Comparison of ENCODE assay signal across 8 cellular contexts in the genomic region with DNA sequence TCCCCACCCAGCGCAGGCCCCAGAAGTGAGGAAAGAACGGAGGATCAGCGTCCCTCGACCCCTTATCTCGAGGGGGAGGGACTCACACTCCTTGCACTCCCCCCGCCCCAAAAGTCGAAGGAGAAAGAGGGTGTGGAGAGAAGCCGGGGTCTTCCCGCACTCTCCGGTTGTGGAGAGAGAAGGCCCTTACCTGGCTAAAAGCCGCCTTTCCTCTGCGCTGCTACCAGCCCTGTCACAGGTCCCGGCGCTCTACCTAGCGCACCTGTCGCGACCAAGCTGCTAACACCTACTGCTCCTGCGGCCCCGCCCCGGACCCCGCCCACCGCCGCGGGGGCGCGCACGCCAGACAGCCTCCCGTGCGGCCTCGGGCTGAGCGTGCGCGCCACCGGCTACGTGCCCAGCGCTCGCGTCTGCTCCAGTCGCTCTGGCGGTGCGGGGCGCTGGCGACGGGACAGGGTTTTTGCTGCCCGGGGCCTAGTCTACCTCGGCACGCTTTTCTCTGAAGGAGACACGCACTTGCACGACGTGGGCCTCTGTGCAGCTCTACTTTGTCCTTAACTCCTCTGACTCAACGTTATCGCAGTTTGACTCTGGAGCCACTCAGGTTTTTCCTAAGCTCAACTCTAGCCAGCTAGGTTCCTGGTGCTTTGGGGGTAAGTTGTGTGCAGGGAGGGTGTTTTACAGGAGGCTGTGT. TPM values are rescaled to one million over a fixed set of nuclear protein-coding genes. Genes with fewer than 3 reads are reported as not detected.
A peak's percentile ranks its signal among the peaks of the same experiment; 100 is the strongest.
DNase-seq lines count a peak whose midpoint lies in the region; ATAC-seq and TF ChIP-seq lines count a peak whose summit lies in the region.

A gene (minus strand): TSS at position 291 of the 694 bp plus-strand sequence. CDS start 34,769 bp downstream, outside the sequence.

- ATAC-seq in HG02678 (IDR thresholded peaks at IDR 0.05; ENCODE audit: unreplicated experiment), result peak; percentile 94
- peak; percentile 98 for ATAC-seq in activated naive CD8-positive, alpha-beta T cell treated with anti-CD3 and anti-CD28 coated beads, Interleukin-2, amount 50 U/mL, for 24 hours

- H3K4me3 Mint-ChIP-seq in activated naive CD8-positive, alpha-beta T cell treated with anti-CD3 and anti-CD28 coated beads, Interleukin-2, amount 50 U/mL, for 24 hours, result peak within 1 kb of the TSS; percentile 92

- H3K9ac ChIP-seq in trophoblast cell (ENCODE audit: low read length), result peak within 1 kb of the TSS; percentile 28

- H3K14ac ChIP-seq in trophoblast cell (ENCODE audit: low read length), result peak within 1 kb of the TSS; percentile 64

- H3K4me1 ChIP-seq in cardiac muscle cell (ENCODE audit: low read depth), result no peaks in the 10 kb centered on the region
- peaks cover 4 to 6% of the 10 kb centered on the region in 2 experiments for H3K4me1 ChIP-seq in trophoblast cell (ENCODE audit: control insufficient read depth in 1 of 2, insufficient read depth in 2 of 2, low read length in 2 of 2)
- peaks cover 0 to 28% (median 5%) of the 10 kb centered on the region in 4 donors for H3K4me1 ChIP-seq in tibial nerve

- peak within 1 kb of the TSS; percentile 39 for H2BK120ac ChIP-seq in trophoblast cell (ENCODE audit: insufficient read depth, low read length, poor library complexity)

- H3K9me3 Mint-ChIP-seq in activated naive CD8-positive, alpha-beta T cell treated with anti-CD3 and anti-CD28 coated beads, Interleukin-2, amount 50 U/mL, for 24 hours, result no peaks in the 10 kb centered on the region

- DNase-seq in NCI-H1417 (lab: John Stamatoyannopoulos, UW) (peak; percentile 95 to 97 (median 95)), SW480 (ENCODE audit: low spot score) (peak; percentile 93), cardiac muscle cell (ENCODE audit: low read depth in 1 of 2, low spot score in 1 of 2) (peak; percentile 89 to 93), trophoblast cell (peak; percentile 95 to 96), tibial nerve (ENCODE audit: low spot score in 2 of 2) (peak; percentile 77 to 79)
- DNase-seq in activated naive CD8-positive, alpha-beta T cell treated with anti-CD3 and anti-CD28 coated beads, Interleukin-2, amount 50 U/mL, for 24 hours, result peak; percentile 94

- peak within 1 kb of the TSS; percentile 25 for H3K4ac ChIP-seq in trophoblast cell (ENCODE audit: low read depth, low read length)

- peak within 1 kb of the TSS; percentile 93 for H3K4me2 ChIP-seq in trophoblast cell (ENCODE audit: low read length)

- peaks cover 2% of the 10 kb centered on the region for H3K27me3 Mint-ChIP-seq in activated naive CD8-positive, alpha-beta T cell treated with anti-CD3 and anti-CD28 coated beads, Interleukin-2, amount 50 U/mL, for 24 hours

- H3K79me1 ChIP-seq in trophoblast cell (ENCODE audit: low read length), result peaks cover 5% of the 10 kb centered on the region

- peak within 1 kb of the TSS; percentile 27 for H2BK12ac ChIP-seq in trophoblast cell (ENCODE audit: low read length)

- peak within 1 kb of the TSS; percentile 87 for H4K8ac ChIP-seq in trophoblast cell (ENCODE audit: low read depth, low read length)

- TF ChIP-seq POLR2A in GM10847 (IDR thresholded peaks at IDR 0.05; ENCODE audit: extremely low read depth, insufficient read length) (peak; percentile 95), tibial nerve (IDR thresholded peaks at IDR 0.05) (peak; percentile 31 to 52)

- peaks cover 16% of the 10 kb centered on the region for H3K27me3 ChIP-seq in cardiac muscle cell
- no peaks in the 10 kb centered on the region for H3K27me3 ChIP-seq in trophoblast cell (ENCODE audit: insufficient read depth, low read length)
- no peaks in the 10 kb centered on the region for H3K27me3 ChIP-seq in tibial nerve

- H3K4me1 Mint-ChIP-seq in activated naive CD8-positive, alpha-beta T cell treated with anti-CD3 and anti-CD28 coated beads, Interleukin-2, amount 50 U/mL, for 24 hours, result peaks cover 24% of the 10 kb centered on the region

- peak within 1 kb of the TSS; percentile 67 for H2AK5ac ChIP-seq in trophoblast cell (ENCODE audit: low read length)

- TF ChIP-seq CTCF in cardiac muscle cell (IDR thresholded peaks at IDR 0.05; ENCODE audit: low read depth, low read length) (no peak), tibial nerve (IDR thresholded peaks at IDR 0.05) (peak in 4 of 5 experiments; percentile 39 to 91 (median 66))

- peaks cover 2% of the 10 kb centered on the region for H3K79me2 ChIP-seq in trophoblast cell (ENCODE audit: control insufficient read depth, insufficient read depth, low read length, poor library complexity)

- no peaks in the 10 kb centered on the region for H3K36me3 ChIP-seq in cardiac muscle cell
- H3K36me3 ChIP-seq in trophoblast cell (ENCODE audit: control insufficient read depth in 1 of 2, insufficient read depth in 2 of 2, low read length in 2 of 2), result no peaks in the 10 kb centered on the region
- H3K36me3 ChIP-seq in tibial nerve, result no peaks in the 10 kb centered on the region

- H2AFZ ChIP-seq in trophoblast cell (ENCODE audit: insufficient read depth, low read length, poor library complexity), result peak within 1 kb of the TSS; percentile 69

- no CpG with 5 or more reads among the region's 52 CpGs for WGBS in trophoblast cell (ENCODE audit: extremely low coverage, insufficient coverage, insufficient read length)
- 0 to 1% methylated on average over 29 to 46 of the region's 52 CpGs for WGBS in tibial nerve, 2 donors

- no peak within 1 kb of the TSS for H3K23ac ChIP-seq in trophoblast cell (ENCODE audit: low read length)

- peak within 1 kb of the TSS; percentile 43 for H4K12ac ChIP-seq in trophoblast cell (ENCODE audit: low read depth, low read length)

- H4K91ac ChIP-seq in trophoblast cell (ENCODE audit: low read depth, low read length), result peak within 1 kb of the TSS; percentile 74

- H3K36me3 Mint-ChIP-seq in activated naive CD8-positive, alpha-beta T cell treated with anti-CD3 and anti-CD28 coated beads, Interleukin-2, amount 50 U/mL, for 24 hours (ENCODE audit: low read depth), result no peaks in the 10 kb centered on the region

- TF ChIP-seq EP300 in tibial nerve (IDR thresholded peaks at IDR 0.05), result peak in 1 of 2 donors; percentile 75

- H3K4me3 ChIP-seq in cardiac muscle cell (peak within 1 kb of the TSS; percentile 73), trophoblast cell (ENCODE audit: low read depth, low read length) (peak within 1 kb of the TSS; percentile 82), tibial nerve (peak within 1 kb of the TSS; percentile 69 to 88 (median 80))

- H2BK5ac ChIP-seq in trophoblast cell (ENCODE audit: low read depth, low read length, poor library complexity), result peak within 1 kb of the TSS; percentile 59

- H3K27ac Mint-ChIP-seq in activated naive CD8-positive, alpha-beta T cell treated with anti-CD3 and anti-CD28 coated beads, Interleukin-2, amount 50 U/mL, for 24 hours, result peak within 1 kb of the TSS; percentile 86

- H3K9me3 ChIP-seq in cardiac muscle cell (ENCODE audit: low read depth) (no peaks in the 10 kb centered on the region), trophoblast cell (ENCODE audit: insufficient read depth, low read depth, low read length) (no peaks in the 10 kb centered on the region), tibial nerve (no peaks in the 10 kb centered on the region)

- H3K18ac ChIP-seq in trophoblast cell (ENCODE audit: low read length), result peak within 1 kb of the TSS; percentile 83

- H3K27ac ChIP-seq in cardiac muscle cell (peak within 1 kb of the TSS; percentile 41), trophoblast cell (ENCODE audit: low read depth, low read length) (peak within 1 kb of the TSS; percentile 46), tibial nerve (peak within 1 kb of the TSS; percentile 60 to 87 (median 71))

RNA-seq across cellular contexts. Expression of the gene that starts here (rescaled TPM):
- total RNA-seq in cardiac muscle cell (12.6 and 12.8 TPM in 2 replicates), tibial nerve (100 to 1,000 TPM in 3 of 4 donors, 10 to 100 TPM in 1; 87.7 to 213 (median 152) TPM)
- 8.9 and 9.9 TPM in 2 replicates for polyA plus RNA-seq in cardiac muscle cell
- 143 and 152 TPM in 2 replicates for polyA plus RNA-seq in trophoblast cell (2013)

Comparison
In these comparisons a context has a peak if more than half of its experiments do, and no peak if none do; other contexts are left out.
1. Peak in every context shown above with its lines: DNase-seq, ATAC-seq, H3K4me3 ChIP-seq and H3K27ac ChIP-seq.